1 cellular context compared by ENCODE assay signal in the genomic region with DNA sequence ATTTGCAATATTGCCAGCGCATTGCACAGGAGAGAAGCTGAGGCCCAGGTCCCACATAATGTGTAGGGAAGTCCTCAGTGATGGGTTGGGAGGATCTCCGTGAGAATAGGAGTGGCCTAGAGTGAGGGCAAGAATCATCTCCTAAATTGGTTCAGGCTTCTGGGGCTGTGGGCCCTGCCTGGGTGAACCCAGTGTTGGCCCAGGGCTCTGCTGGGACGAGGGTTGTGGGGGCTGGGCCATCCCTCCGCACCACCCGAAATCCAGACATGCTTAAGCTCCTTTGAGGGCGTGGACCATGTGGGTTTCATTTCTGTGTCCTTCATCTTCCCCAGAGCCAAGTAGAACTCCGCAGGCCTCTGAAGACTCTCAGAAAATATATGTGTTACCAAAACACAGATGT.
TF ChIP-seq lines count a peak whose summit lies in the region.

No MANE protein-coding gene starts in this region.

TF ChIP-seq in IMR-90, 13 proteins besides CTCF, POLR2A, EP300 and RAD21:
- TF ChIP-seq MAFK (IDR thresholded peaks at IDR 0.05; ENCODE audit: low read depth, low read length) (no peak), NFE2L2 (IDR thresholded peaks at IDR 0.05; ENCODE audit: low read depth, low read length) (no peak), RCOR1 (IDR thresholded peaks at IDR 0.05; ENCODE audit: insufficient replicate concordance, low read length) (no peak), SMC3 (IDR thresholded peaks at IDR 0.05; ENCODE audit: low read depth, low read length) (no peak), CHD1 (IDR thresholded peaks at IDR 0.05; ENCODE audit: low read depth, low read length) (no peak), CEBPB (IDR thresholded peaks at IDR 0.05; ENCODE audit: low read depth, low read length) (no peak), MXI1 (IDR thresholded peaks at IDR 0.05; ENCODE audit: borderline replicate concordance, low read depth, low read length) (no peak), RFX5 (IDR thresholded peaks at IDR 0.05; ENCODE audit: low read depth, low read length) (no peak)
- TF ChIP-seq, protein P1, sequence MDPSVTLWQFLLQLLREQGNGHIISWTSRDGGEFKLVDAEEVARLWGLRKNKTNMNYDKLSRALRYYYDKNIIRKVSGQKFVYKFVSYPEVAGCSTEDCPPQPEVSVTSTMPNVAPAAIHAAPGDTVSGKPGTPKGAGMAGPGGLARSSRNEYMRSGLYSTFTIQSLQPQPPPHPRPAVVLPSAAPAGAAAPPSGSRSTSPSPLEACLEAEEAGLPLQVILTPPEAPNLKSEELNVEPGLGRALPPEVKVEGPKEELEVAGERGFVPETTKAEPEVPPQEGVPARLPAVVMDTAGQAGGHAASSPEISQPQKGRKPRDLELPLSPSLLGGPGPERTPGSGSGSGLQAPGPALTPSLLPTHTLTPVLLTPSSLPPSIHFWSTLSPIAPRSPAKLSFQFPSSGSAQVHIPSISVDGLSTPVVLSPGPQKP (IDR thresholded peaks at IDR 0.05; ENCODE audit: borderline replicate concordance, low read depth, low read length) = no peak
